In the genomic region with DNA sequence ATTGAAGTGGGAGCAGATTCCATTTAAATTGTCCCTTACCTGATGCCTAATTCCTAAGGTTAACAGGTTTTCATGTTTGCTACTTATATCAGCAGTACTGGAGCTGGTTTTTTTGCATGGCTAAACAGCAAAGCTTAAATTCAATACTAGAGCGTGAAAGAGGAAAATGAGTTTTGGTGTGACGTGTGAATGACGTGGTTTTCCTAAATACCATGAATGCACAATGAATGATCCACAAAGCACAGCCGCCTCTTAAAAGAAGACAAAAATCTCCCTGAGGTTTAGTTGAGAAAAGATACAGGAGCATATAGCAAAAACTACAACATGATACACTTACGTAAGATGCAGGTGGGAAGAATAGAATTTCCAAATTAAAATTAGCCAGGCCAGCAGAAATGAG, we compare ENCODE assay signal across 1 cellular context.
TF ChIP-seq lines count a peak whose summit lies in the region.

No MANE protein-coding gene starts in this region.

TF ChIP-seq in HepG2, 621 proteins besides CTCF, POLR2A, EP300 and RAD21:
- TF ChIP-seq, protein P1, sequence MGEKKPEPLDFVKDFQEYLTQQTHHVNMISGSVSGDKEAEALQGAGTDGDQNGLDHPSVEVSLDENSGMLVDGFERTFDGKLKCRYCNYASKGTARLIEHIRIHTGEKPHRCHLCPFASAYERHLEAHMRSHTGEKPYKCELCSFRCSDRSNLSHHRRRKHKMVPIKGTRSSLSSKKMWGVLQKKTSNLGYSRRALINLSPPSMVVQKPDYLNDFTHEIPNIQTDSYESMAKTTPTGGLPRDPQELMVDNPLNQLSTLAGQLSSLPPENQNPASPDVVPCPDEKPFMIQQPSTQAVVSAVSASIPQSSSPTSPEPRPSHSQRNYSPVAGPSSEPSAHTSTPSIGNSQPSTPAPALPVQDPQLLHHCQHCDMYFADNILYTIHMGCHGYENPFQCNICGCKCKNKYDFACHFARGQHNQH (CRISPR knock-in tag; IDR thresholded peaks at IDR 0.05), result no peak
- peak; percentile 76 for TF ChIP-seq CREB1 (IDR thresholded peaks at IDR 0.05)
- TF ChIP-seq CREB1 (CRISPR knock-in tag; IDR thresholded peaks at IDR 0.05), result no peak
